Comparison of ENCODE assay signal across 35 cellular contexts in genomic region chr2:149472413-149472812, GRCh38.
"Had no signal": no experiment of that assay in that cellular context is flagged by ENCODE, and none has a peak within 500 bp of the region (broad histone marks: within the 10 kb centered on the region; RNA-seq: fewer than 3 reads in every experiment).

No MANE protein-coding gene starts in this region.

- H3K36me3 ChIP-seq: MG63 had no signal

- H3K9me3 ChIP-seq: MG63 had no signal

- H3K9ac ChIP-seq: KMS-11 had no signal

- H3K27ac ChIP-seq: KMS-11 had no signal

- H3K4me2 ChIP-seq: KMS-11 had no signal

- H3K27me3 ChIP-seq: MG63 had no signal

- H3K4me3 ChIP-seq: MG63 had no signal

- DNase-seq: Karpas-422, Kasumi-1, KG1, MG63, MM.1S, MV-4-11, NCI-H1048, NCI-H1092, NCI-H1092 treated with DMSO at 0.1 percent for 48 hours, NCI-H1105, NCI-H1105 treated with DMSO at 0.1 percent for 48 hours, NCI-H1417, NCI-H1417 treated with DMSO at 0.1 percent for 48 hours, NCI-H1436, NCI-H1436 treated with DMSO at 0.1 percent for 48 hours, NCI-H146, NCI-H1694, NCI-H1694 treated with DMSO at 0.1 percent for 48 hours, NCI-H187, NCI-H187 treated with DMSO at 0.1 percent for 48 hours, NCI-H1930, NCI-H2029, NCI-H2029 treated with DMSO at 0.1 percent for 48 hours, NCI-H2081, NCI-H2081 treated with DMSO at 0.1 percent for 48 hours, NCI-H2107, NCI-H2171, NCI-H2171 treated with DMSO at 0.1 percent for 48 hours, NCI-H2227 treated with DMSO at 0.1 percent for 48 hours, NCI-H226, NCI-H345, NCI-H446, NCI-H446 treated with DMSO at 0.1 percent for 48 hours, NCI-H510A had no signal
